Comparison of ENCODE assay signal across 12 cellular contexts in genomic region chr16:26795184-26795583, GRCh38.
DNase-seq lines count a peak whose midpoint lies in the region; ATAC-seq and TF ChIP-seq lines count a peak whose summit lies in the region.
"Had no signal": no experiment of that assay in that cellular context is flagged by ENCODE, and none has a peak within 500 bp of the region (broad histone marks: within the 10 kb centered on the region; RNA-seq: fewer than 3 reads in every experiment).

No MANE protein-coding gene starts in this region.

- TF ChIP-seq CTCF in Loucy (conservative IDR thresholded peaks at IDR 0.05; ENCODE audit: low read length) (peak; percentile 44), osteocyte (IDR thresholded peaks at IDR 0.05) (no peak)

- H3K4me1 ChIP-seq in Loucy (ENCODE audit: insufficient read depth, low read length, poor library complexity, severe bottlenecking) = no peaks in the 10 kb centered on the region
- H3K4me1 ChIP-seq: A549, gastroesophageal sphincter, transverse colon had no signal

- no peaks in the 10 kb centered on the region for H3F3A ChIP-seq in Loucy (ENCODE audit: low read depth)

- peaks cover 30% of the 10 kb centered on the region for H3K27me3 Mint-ChIP-seq in activated naive CD8-positive, alpha-beta T cell treated with anti-CD3 and anti-CD28 coated beads for 36 hours
- H3K27me3 Mint-ChIP-seq in osteocyte (ENCODE audit: unreplicated experiment) = no peaks in the 10 kb centered on the region

- no peaks in the 10 kb centered on the region for H3K9me3 ChIP-seq in Loucy (ENCODE audit: insufficient read depth, low read depth, low read length)
- H3K9me3 ChIP-seq: A549, gastroesophageal sphincter, transverse colon had no signal

- ATAC-seq in GM21737 (IDR thresholded peaks at IDR 0.05; ENCODE audit: unreplicated experiment) (no peak), HG02642 (IDR thresholded peaks at IDR 0.05; ENCODE audit: poor library complexity, unreplicated experiment) (no peak)
- ATAC-seq: A549, gastroesophageal sphincter had no signal

- no peak overlapping the region for H2AFZ ChIP-seq in Loucy (ENCODE audit: low read length)

- no peaks in the 10 kb centered on the region for H3K36me3 ChIP-seq in Loucy (ENCODE audit: insufficient read depth, low read length)
- H3K36me3 ChIP-seq: gastroesophageal sphincter, transverse colon had no signal

- no peaks in the 10 kb centered on the region for H3K9me3 Mint-ChIP-seq in activated naive CD8-positive, alpha-beta T cell treated with anti-CD3 and anti-CD28 coated beads for 36 hours
- H3K9me3 Mint-ChIP-seq in osteocyte (ENCODE audit: unreplicated experiment) = peaks cover 5% of the 10 kb centered on the region
- H3K9me3 Mint-ChIP-seq: central memory CD8-positive, alpha-beta T cell had no signal

- DNase-seq in NCI-H2107 treated with DMSO at 0.1 percent for 48 hours (lab: John Stamatoyannopoulos, UW; ENCODE audit: unreplicated experiment) = peak; percentile 15
- no peak for DNase-seq in NCI-H2107 (lab: John Stamatoyannopoulos, UW)
- peak; percentile 6 for DNase-seq in activated naive CD8-positive, alpha-beta T cell treated with anti-CD3 and anti-CD28 coated beads for 36 hours
- peak; percentile 29 for DNase-seq in pons (ENCODE audit: low spot score)
- no peak for DNase-seq in osteocyte (ENCODE audit: extremely low spot score, unreplicated experiment)
- DNase-seq: transverse colon had no signal

- no peaks in the 10 kb centered on the region for H4K20me1 ChIP-seq in Loucy (ENCODE audit: insufficient read depth, low read length, poor library complexity, severe bottlenecking)

- no peak overlapping the region for H3K4me3 ChIP-seq in Loucy (ENCODE audit: low read length, poor library complexity, severe bottlenecking)
- H3K4me3 ChIP-seq: A549, gastroesophageal sphincter, transverse colon had no signal

- no peaks in the 10 kb centered on the region for H3K79me2 ChIP-seq in Loucy (ENCODE audit: insufficient read depth, low read length)

- H3K27ac Mint-ChIP-seq in activated naive CD8-positive, alpha-beta T cell treated with anti-CD3 and anti-CD28 coated beads for 36 hours = no peak overlapping the region
- no peak overlapping the region for H3K27ac Mint-ChIP-seq in osteocyte (ENCODE audit: unreplicated experiment)

- H3K9ac ChIP-seq in Loucy (ENCODE audit: low read depth, low read length, poor library complexity, severe bottlenecking) = no peak overlapping the region

- H3K36me3 Mint-ChIP-seq in activated naive CD8-positive, alpha-beta T cell treated with anti-CD3 and anti-CD28 coated beads for 36 hours = no peaks in the 10 kb centered on the region
- no peaks in the 10 kb centered on the region for H3K36me3 Mint-ChIP-seq in osteocyte (ENCODE audit: unreplicated experiment)

- H3K9me2 ChIP-seq in Loucy (replicated peaks; ENCODE audit: low read depth, low read length) = no peaks in the 10 kb centered on the region

- H3K4me1 Mint-ChIP-seq in activated naive CD8-positive, alpha-beta T cell treated with anti-CD3 and anti-CD28 coated beads for 36 hours = no peaks in the 10 kb centered on the region
- no peaks in the 10 kb centered on the region for H3K4me1 Mint-ChIP-seq in osteocyte (ENCODE audit: unreplicated experiment)
- H3K4me1 Mint-ChIP-seq: central memory CD8-positive, alpha-beta T cell had no signal

- no peaks in the 10 kb centered on the region for H3K27me3 ChIP-seq in Loucy (ENCODE audit: insufficient read depth, low read length, poor library complexity, severe bottlenecking)
- H3K27me3 ChIP-seq: transverse colon had no signal

- no peak overlapping the region for H3K4me2 ChIP-seq in Loucy (ENCODE audit: low read depth, low read length, poor library complexity, severe bottlenecking)
- H3K4me2 ChIP-seq: A549 had no signal

- H3K4me3 Mint-ChIP-seq in activated naive CD8-positive, alpha-beta T cell treated with anti-CD3 and anti-CD28 coated beads for 36 hours = no peak overlapping the region
- no peak overlapping the region for H3K4me3 Mint-ChIP-seq in osteocyte (ENCODE audit: unreplicated experiment)
- H3K4me3 Mint-ChIP-seq: central memory CD8-positive, alpha-beta T cell had no signal

Comparison
In these comparisons a context has a peak if more than half of its experiments do, and no peak if none do; other contexts are left out.
1. DNase-seq: peak in NCI-H2107 treated with DMSO at 0.1 percent for 48 hours (single experiment), activated naive CD8-positive, alpha-beta T cell treated with anti-CD3 and anti-CD28 coated beads for 36 hours (single experiment) and pons (single experiment); none in NCI-H2107 (single experiment) and osteocyte (single experiment).